ENCODE assay signal across 19 cellular contexts in the genomic region with DNA sequence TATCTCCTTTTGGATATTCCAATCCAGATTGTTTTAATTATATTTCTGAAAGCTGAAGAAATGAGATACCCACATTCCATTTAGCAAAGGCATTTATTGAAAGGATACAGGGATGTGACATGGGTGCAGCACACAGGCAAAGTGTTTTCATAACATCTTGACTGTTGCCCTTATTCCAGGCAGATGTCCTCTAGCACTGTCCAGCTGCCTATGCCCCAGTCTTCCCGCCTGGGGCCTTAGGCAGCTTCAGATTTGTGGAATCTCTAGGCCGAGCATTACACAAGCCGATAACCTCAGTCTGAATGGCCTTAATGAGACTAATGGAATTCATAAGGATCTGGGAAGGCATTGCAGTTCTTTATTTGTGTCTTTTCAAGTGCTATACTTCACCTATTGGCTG. TPM values are rescaled to one million over a fixed set of nuclear protein-coding genes. Genes with fewer than 3 reads are reported as not detected.
A peak's percentile ranks its signal among the peaks of the same experiment; 100 is the strongest.
DNase-seq lines count a peak whose midpoint lies in the region; ATAC-seq, FAIRE-seq and TF ChIP-seq lines count a peak whose summit lies in the region.
"Had no signal": no experiment of that assay in that cellular context is flagged by ENCODE, and none has a peak within 500 bp of the region (broad histone marks: within the 10 kb centered on the region; RNA-seq: fewer than 3 reads in every experiment).

No MANE protein-coding gene starts in this region.

- peak; percentile 20 for FAIRE-seq in GM12891 (lab: Jason Lieb, UNC)
- FAIRE-seq: G401.6, GM19239 had no signal

- TF ChIP-seq POLR2A in GM12891 (IDR thresholded peaks at IDR 0.05; ENCODE audit: low read depth, low read length), result no peak

- H3K9me3 Mint-ChIP-seq in osteocyte (ENCODE audit: unreplicated experiment), result no peaks in the 10 kb centered on the region
- H3K9me3 Mint-ChIP-seq: CD4-positive, CD25-positive, alpha-beta regulatory T cell; CD8-positive, alpha-beta T cell; GM23338; H9 had no signal

- TF ChIP-seq CTCF in AG10803 (conservative IDR thresholded peaks at IDR 0.05; ENCODE audit: low read length), result no peak
- no peak for TF ChIP-seq CTCF in osteocyte (IDR thresholded peaks at IDR 0.05)

- H3K4me3 ChIP-seq in AG10803 (ENCODE audit: low read length), result no peak overlapping the region
- H3K4me3 ChIP-seq: BLaER1, GM23338 had no signal

- H3K27ac Mint-ChIP-seq in osteocyte (ENCODE audit: unreplicated experiment), result peak overlapping the region; percentile 28
- H3K27ac Mint-ChIP-seq: B cell; CD4-positive, CD25-positive, alpha-beta regulatory T cell; CD8-positive, alpha-beta T cell; GM23338; H9 had no signal

- H3K4me3 Mint-ChIP-seq in osteocyte (ENCODE audit: unreplicated experiment), result no peak overlapping the region
- H3K4me3 Mint-ChIP-seq: B cell; CD4-positive, CD25-positive, alpha-beta regulatory T cell; CD8-positive, alpha-beta T cell; GM23338; H9 had no signal

- H3K36me3 Mint-ChIP-seq in osteocyte (ENCODE audit: unreplicated experiment), result no peaks in the 10 kb centered on the region
- H3K36me3 Mint-ChIP-seq: CD4-positive, CD25-positive, alpha-beta regulatory T cell; CD8-positive, alpha-beta T cell had no signal

- no peaks in the 10 kb centered on the region for H3K27me3 Mint-ChIP-seq in osteocyte (ENCODE audit: unreplicated experiment)

- DNase-seq in AG10803 (ENCODE audit: low read depth), result peak; percentile 9
- no peak for DNase-seq in GM12891 (ENCODE audit: insufficient read length, low spot score)
- peak; percentile 50 for DNase-seq in fibroblast of gingiva (ENCODE audit: low read depth)
- DNase-seq in osteocyte (ENCODE audit: extremely low spot score, unreplicated experiment), result no peak
- DNase-seq in cortex of kidney (lab: John Stamatoyannopoulos, UW), result no peak
- no peak for DNase-seq in hepatic stellate cell (ENCODE audit: low spot score)
- DNase-seq: Caco-2; CD4-positive, CD25-positive, alpha-beta regulatory T cell; CD8-positive, alpha-beta T cell; DMS153; DND-41; H9 had no signal

- ATAC-seq in GM21576 (IDR thresholded peaks at IDR 0.05; ENCODE audit: unreplicated experiment), result no peak
- ATAC-seq: CD8-positive, alpha-beta T cell; GM23338; HCT116 had no signal

- H3K4me1 Mint-ChIP-seq in osteocyte (ENCODE audit: unreplicated experiment), result peaks cover 5% of the 10 kb centered on the region
- H3K4me1 Mint-ChIP-seq: B cell; CD4-positive, CD25-positive, alpha-beta regulatory T cell; GM23338 had no signal

TF ChIP-seq in GM12891, 5 proteins besides CTCF, POLR2A, EP300 and RAD21:
- TF ChIP-seq PAX5 (IDR thresholded peaks at IDR 0.05; ENCODE audit: insufficient read depth, low read length, severe bottlenecking) (no peak), SPI1 (IDR thresholded peaks at IDR 0.05; ENCODE audit: low read depth, low read length) (no peak), POLR2AphosphoS5 (IDR thresholded peaks at IDR 0.05; ENCODE audit: low read depth, low read length) (no peak), POU2F2 (IDR thresholded peaks at IDR 0.05; ENCODE audit: low read depth, low read length) (no peak), TAF1 (IDR thresholded peaks at IDR 0.05; ENCODE audit: low read depth, low read length) (no peak)

RNA-seq across cellular contexts. Expression of a gene that starts 9.8 kb away (rescaled TPM):
- 4.9 TPM for polyA plus RNA-seq in GM12891 (2012; ENCODE audit: low read depth, missing spikeins)
- total RNA-seq in osteocyte, result 7.8 and 8.3 TPM in 2 replicates

Comparison
In these comparisons a context has a peak if more than half of its experiments do, and no peak if none do; other contexts are left out.
1. DNase-seq: peak in AG10803 (single experiment) and fibroblast of gingiva (single experiment); none in GM12891 (single experiment), osteocyte (single experiment), cortex of kidney (single experiment) and hepatic stellate cell (single experiment).